11 cellular contexts compared by ENCODE assay signal in genomic region chr11:69398529-69399492, GRCh38.
DNase-seq lines count a peak whose midpoint lies in the region; TF ChIP-seq lines count a peak whose summit lies in the region.
"Had no signal": no experiment of that assay in that cellular context is flagged by ENCODE, and none has a peak within 500 bp of the region (broad histone marks: within the 10 kb centered on the region; RNA-seq: fewer than 3 reads in every experiment).

No MANE protein-coding gene starts in this region.

- peaks cover 15% of the 10 kb centered on the region for H3K4me1 ChIP-seq in GM23248 (ENCODE audit: insufficient read depth)

- in situ Hi-C loops in GM23248 (cut with MboI) = no loop called here

- H3K79me2 ChIP-seq in GM23248 (ENCODE audit: insufficient read depth) = no peaks in the 10 kb centered on the region

- intact Hi-C loops in posterior vena cava (cut with DNase I) (no loop called here), lower leg skin (cut with DNase I; ENCODE audit: low total_unique reads) (no loop called here)

- H3K4me2 ChIP-seq in GM23248 (ENCODE audit: unreplicated experiment) = no peak overlapping the region

- no peak for TF ChIP-seq POLR2A in lower leg skin (IDR thresholded peaks at IDR 0.05)

- H3K36me3 ChIP-seq in GM23248 (ENCODE audit: low read depth) (no peaks in the 10 kb centered on the region), SK-N-MC (ENCODE audit: insufficient read depth, low read length) (no peaks in the 10 kb centered on the region)

- H3K27me3 ChIP-seq in GM23248 (replicated peaks; ENCODE audit: insufficient read depth) = no peaks in the 10 kb centered on the region

- 55 to 63% methylated on average over 23 to 24 of the region's 28 CpGs for WGBS in GM23248 (ENCODE audit: low coverage in 1 of 2, low lambda C conversion rate in 2 of 2, missing lambda C conversion rate in 2 of 2), 2 experiments
- WGBS in lower leg skin, 2 donors = 44 to 47% methylated on average over 20 to 28 of the region's 28 CpGs

- no peak overlapping the region for H2AFZ ChIP-seq in GM23248

- no peak for TF ChIP-seq CTCF in lower leg skin (IDR thresholded peaks at IDR 0.05)

- H4K20me1 ChIP-seq in GM23248 (ENCODE audit: insufficient read depth) = no peaks in the 10 kb centered on the region

- H3K9me2 ChIP-seq in GM23248 (ENCODE audit: insufficient read depth) = no peaks in the 10 kb centered on the region

- H3K9me3 ChIP-seq in GM23248 (ENCODE audit: low read depth) (no peaks in the 10 kb centered on the region), SK-N-MC (ENCODE audit: low read depth, low read length) (0 out of 2 replicates have a peak, but pooled peaks cover 6% of the 10 kb centered on the region)

- H3K4me3 ChIP-seq in GM23248 = no peak overlapping the region
- H3K4me3 ChIP-seq in SK-N-MC = peak overlapping the region; percentile 42; the same call in 1 of the 2 replicates
- no peak overlapping the region for H3K4me3 ChIP-seq in lower leg skin (ENCODE audit: low read depth, poor library complexity, severe bottlenecking)

- DNase-seq in GM23248 (peak; percentile 81), SK-N-MC (ENCODE audit: low read depth, low spot score) (no peak), fibroblast of gingiva (ENCODE audit: low read depth) (peak; percentile 83), posterior vena cava (ENCODE audit: low spot score) (peak; percentile 79), NCI-H524 treated with DMSO at 0.1 percent for 48 hours (lab: John Stamatoyannopoulos, UW) (no peak), lower leg skin (ENCODE audit: low spot score in 2 of 2) (no peak), NCI-H774 (lab: John Stamatoyannopoulos, UW) (no peak)
- no peak for DNase-seq in activated naive CD4-positive, alpha-beta T cell (lab: John Stamatoyannopoulos, UW)
- DNase-seq: activated CD4-positive, alpha-beta T cell treated with anti-CD3 and anti-CD28 coated beads for 1 hour; NCI-H748 treated with DMSO at 0.1 percent for 48 hours; stimulated activated CD8-positive, alpha-beta memory T cell treated with anti-CD3 and anti-CD28 coated beads, Interleukin-4, amount 100 ng/mL, for 48 hours had no signal

- H3K27ac ChIP-seq in GM23248 (no peak overlapping the region), SK-N-MC (0 out of 2 replicates have a peak overlapping the region, but pooled peaks have one; percentile 1)

- H3F3A ChIP-seq in GM23248 (ENCODE audit: insufficient read depth) = peaks cover 6% of the 10 kb centered on the region; the same call in 1 of the 2 replicates

- H3K9ac ChIP-seq in GM23248 (peak overlapping the region; percentile 19; the same call in 1 of the 2 replicates), SK-N-MC (ENCODE audit: insufficient read length) (no peak overlapping the region)

Comparison
In these comparisons a context has a peak if more than half of its experiments do, and no peak if none do; other contexts are left out.
1. DNase-seq: peak in GM23248 (single experiment), fibroblast of gingiva (single experiment) and posterior vena cava (single experiment); none in SK-N-MC (single experiment), NCI-H524 treated with DMSO at 0.1 percent for 48 hours (single experiment), activated naive CD4-positive, alpha-beta T cell (0 of 4), lower leg skin (0 of 2) and NCI-H774 (single experiment).